In genomic region chr11:61735391-61735790, GRCh38 we compare ENCODE assay signal across 22 cellular contexts. TPM values are rescaled to one million over a fixed set of nuclear protein-coding genes. Genes with fewer than 3 reads are reported as not detected.
"Had no signal": no experiment of that assay in that cellular context is flagged by ENCODE, and none has a peak within 500 bp of the region (broad histone marks: within the 10 kb centered on the region; RNA-seq: fewer than 3 reads in every experiment).

No MANE protein-coding gene starts in this region.

- H3K4me3 ChIP-seq: colonic mucosa, esophagus muscularis mucosa, gastroesophageal sphincter, heart left ventricle, hepatocyte, left lung, lower lobe of right lung, mucosa of descending colon had no signal

- H3K4me1 ChIP-seq: colonic mucosa had no signal

- H3K36me3 ChIP-seq: colonic mucosa had no signal

- H3K9me3 ChIP-seq: colonic mucosa, esophagus muscularis mucosa, gastroesophageal sphincter, heart left ventricle, left lung, lower lobe of right lung, mucosa of descending colon had no signal

- H3K4me3 Mint-ChIP-seq: dendritic cell treated with granulocyte-macrophage colony-stimulating factor and Interleukin-4, amounts not matched to agents 40 ng/mL and 50 ng/mL, for 4 days; immature natural killer cell; mesothelial cell of epicardium; naive B cell had no signal

- DNase-seq: colonic mucosa; cortex of kidney; effector CD4-positive, alpha-beta T cell; effector memory CD4-positive, alpha-beta T cell; foreskin keratinocyte; heart left ventricle; immature natural killer cell; islet precursor cell; left cardiac atrium; left lung; left ventricle myocardium superior; lower lobe of right lung; mesenchymal stem cell; naive B cell had no signal

- H3K27ac Mint-ChIP-seq: dendritic cell treated with granulocyte-macrophage colony-stimulating factor and Interleukin-4, amounts not matched to agents 40 ng/mL and 50 ng/mL, for 4 days; immature natural killer cell; mesothelial cell of epicardium; naive B cell had no signal

- H3K27ac ChIP-seq: colonic mucosa, esophagus muscularis mucosa, foreskin keratinocyte, gastroesophageal sphincter, heart left ventricle, hepatocyte, left lung, lower lobe of right lung had no signal

- H3K27me3 ChIP-seq: colonic mucosa, esophagus muscularis mucosa, gastroesophageal sphincter, heart left ventricle, hepatocyte, left lung had no signal

- H3K9me3 Mint-ChIP-seq: dendritic cell treated with granulocyte-macrophage colony-stimulating factor and Interleukin-4, amounts not matched to agents 40 ng/mL and 50 ng/mL, for 4 days; immature natural killer cell; mesothelial cell of epicardium had no signal

- H3K27me3 Mint-ChIP-seq: dendritic cell treated with granulocyte-macrophage colony-stimulating factor and Interleukin-4, amounts not matched to agents 40 ng/mL and 50 ng/mL, for 4 days had no signal

- H3K36me3 Mint-ChIP-seq: immature natural killer cell, naive B cell had no signal

- FAIRE-seq: endothelial cell of umbilical vein, frontal cortex had no signal

RNA-seq across cellular contexts. Expression of gene DAGLA, which starts 55.2 kb away (rescaled TPM):
- polyA plus RNA-seq: immature natural killer cell had no signal
